1 cellular context compared by ENCODE assay signal in the genomic region with DNA sequence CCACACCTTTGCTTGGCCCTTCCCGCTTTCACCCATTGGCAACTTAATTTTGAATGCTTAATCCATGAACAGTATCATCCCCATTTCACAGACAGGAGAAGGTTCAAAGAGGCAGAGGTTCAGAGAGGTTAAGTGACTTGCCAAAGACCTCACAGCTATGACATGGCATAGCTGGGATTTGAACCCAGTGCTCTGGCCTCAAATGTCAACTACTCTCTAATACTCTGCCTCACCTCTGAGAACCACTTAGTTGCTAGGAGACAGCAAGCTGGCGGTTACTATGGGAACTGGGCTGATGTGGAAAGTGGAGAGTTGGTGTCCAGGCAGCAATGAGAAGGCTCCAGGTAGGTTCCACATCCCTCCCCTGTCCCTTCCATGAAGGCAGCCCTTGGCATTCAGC.
TF ChIP-seq lines count a peak whose summit lies in the region.

No MANE protein-coding gene starts in this region.

TF ChIP-seq in K562, 482 proteins besides CTCF, POLR2A, EP300 and RAD21:
- no peak for TF ChIP-seq ZNF23 (CRISPR knock-in tag; IDR thresholded peaks at IDR 0.05)
- TF ChIP-seq, protein P1, sequence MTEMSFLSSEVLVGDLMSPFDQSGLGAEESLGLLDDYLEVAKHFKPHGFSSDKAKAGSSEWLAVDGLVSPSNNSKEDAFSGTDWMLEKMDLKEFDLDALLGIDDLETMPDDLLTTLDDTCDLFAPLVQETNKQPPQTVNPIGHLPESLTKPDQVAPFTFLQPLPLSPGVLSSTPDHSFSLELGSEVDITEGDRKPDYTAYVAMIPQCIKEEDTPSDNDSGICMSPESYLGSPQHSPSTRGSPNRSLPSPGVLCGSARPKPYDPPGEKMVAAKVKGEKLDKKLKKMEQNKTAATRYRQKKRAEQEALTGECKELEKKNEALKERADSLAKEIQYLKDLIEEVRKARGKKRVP (CRISPR knock-in tag; IDR thresholded peaks at IDR 0.05): no peak
- TF ChIP-seq SRSF7 (optimal IDR thresholded peaks at IDR 0.05; ENCODE audit: low read depth, low read length): no peak
- peak; percentile 59 for TF ChIP-seq RBM25 (IDR thresholded peaks at IDR 0.05; ENCODE audit: low read depth, low read length, severe bottlenecking)
- TF ChIP-seq ZNF311 (CRISPR knock-in tag; IDR thresholded peaks at IDR 0.05): no peak
- TF ChIP-seq HNRNPLL (IDR thresholded peaks at IDR 0.05; ENCODE audit: low read depth, low read length, poor library complexity, severe bottlenecking): no peak
- TF ChIP-seq ZFX (CRISPR knock-in tag; IDR thresholded peaks at IDR 0.05): no peak
- no peak for TF ChIP-seq SMARCE1 (IDR thresholded peaks at IDR 0.05)
- TF ChIP-seq, protein P2, sequence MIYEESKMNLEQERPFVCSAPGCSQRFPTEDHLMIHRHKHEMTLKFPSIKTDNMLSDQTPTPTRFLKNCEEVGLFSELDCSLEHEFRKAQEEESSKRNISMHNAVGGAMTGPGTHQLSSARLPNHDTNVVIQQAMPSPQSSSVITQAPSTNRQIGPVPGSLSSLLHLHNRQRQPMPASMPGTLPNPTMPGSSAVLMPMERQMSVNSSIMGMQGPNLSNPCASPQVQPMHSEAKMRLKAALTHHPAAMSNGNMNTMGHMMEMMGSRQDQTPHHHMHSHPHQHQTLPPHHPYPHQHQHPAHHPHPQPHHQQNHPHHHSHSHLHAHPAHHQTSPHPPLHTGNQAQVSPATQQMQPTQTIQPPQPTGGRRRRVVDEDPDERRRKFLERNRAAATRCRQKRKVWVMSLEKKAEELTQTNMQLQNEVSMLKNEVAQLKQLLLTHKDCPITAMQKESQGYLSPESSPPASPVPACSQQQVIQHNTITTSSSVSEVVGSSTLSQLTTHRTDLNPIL (CRISPR knock-in tag; IDR thresholded peaks at IDR 0.05): no peak
- no peak for TF ChIP-seq BACH1 (tag; IDR thresholded peaks at IDR 0.05)
- TF ChIP-seq, protein P3, sequence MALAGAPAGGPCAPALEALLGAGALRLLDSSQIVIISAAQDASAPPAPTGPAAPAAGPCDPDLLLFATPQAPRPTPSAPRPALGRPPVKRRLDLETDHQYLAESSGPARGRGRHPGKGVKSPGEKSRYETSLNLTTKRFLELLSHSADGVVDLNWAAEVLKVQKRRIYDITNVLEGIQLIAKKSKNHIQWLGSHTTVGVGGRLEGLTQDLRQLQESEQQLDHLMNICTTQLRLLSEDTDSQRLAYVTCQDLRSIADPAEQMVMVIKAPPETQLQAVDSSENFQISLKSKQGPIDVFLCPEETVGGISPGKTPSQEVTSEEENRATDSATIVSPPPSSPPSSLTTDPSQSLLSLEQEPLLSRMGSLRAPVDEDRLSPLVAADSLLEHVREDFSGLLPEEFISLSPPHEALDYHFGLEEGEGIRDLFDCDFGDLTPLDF (CRISPR knock-in tag; IDR thresholded peaks at IDR 0.05): no peak
- no peak for TF ChIP-seq ZNF146 (CRISPR knock-in tag; IDR thresholded peaks at IDR 0.05; ENCODE audit: unreplicated experiment)
- no peak for TF ChIP-seq GATAD2B (IDR thresholded peaks at IDR 0.05; ENCODE audit: borderline replicate concordance)
- peak; percentile 85 for TF ChIP-seq RFX1 (IDR thresholded peaks at IDR 0.05)
- TF ChIP-seq ZC3H11A (IDR thresholded peaks at IDR 0.05; ENCODE audit: low read depth, low read length): no peak
- TF ChIP-seq SIN3A (IDR thresholded peaks at IDR 0.05; ENCODE audit: borderline replicate concordance in 2 of 2, control insufficient read depth in 1 of 2, low read depth in 2 of 2, low read length in 2 of 2): no peak
- no peak for TF ChIP-seq SAFB2 (IDR thresholded peaks at IDR 0.05; ENCODE audit: borderline replicate concordance, low read depth, low read length, severe bottlenecking)
- no peak for TF ChIP-seq MECOM (CRISPR knock-in tag; IDR thresholded peaks at IDR 0.05)
- no peak for TF ChIP-seq NFXL1 (CRISPR knock-in tag; IDR thresholded peaks at IDR 0.05)
- no peak for TF ChIP-seq STAT5A (IDR thresholded peaks at IDR 0.05; ENCODE audit: borderline replicate concordance, low read length)
- TF ChIP-seq MXI1 (IDR thresholded peaks at IDR 0.05; ENCODE audit: low read depth, low read length): 0 out of 2 replicates have a peak, but pooled peaks have one; percentile 30
- no peak for TF ChIP-seq TBP (optimal IDR thresholded peaks at IDR 0.05; ENCODE audit: low read depth, low read length)
- no peak for TF ChIP-seq HDAC6 (IDR thresholded peaks at IDR 0.05; ENCODE audit: low read depth, low read length)
- TF ChIP-seq ZFP30 (CRISPR knock-in tag; IDR thresholded peaks at IDR 0.05; ENCODE audit: borderline replicate concordance): no peak
- no peak for TF ChIP-seq ZNF143 (CRISPR knock-in tag; IDR thresholded peaks at IDR 0.05)
- TF ChIP-seq, protein P4, sequence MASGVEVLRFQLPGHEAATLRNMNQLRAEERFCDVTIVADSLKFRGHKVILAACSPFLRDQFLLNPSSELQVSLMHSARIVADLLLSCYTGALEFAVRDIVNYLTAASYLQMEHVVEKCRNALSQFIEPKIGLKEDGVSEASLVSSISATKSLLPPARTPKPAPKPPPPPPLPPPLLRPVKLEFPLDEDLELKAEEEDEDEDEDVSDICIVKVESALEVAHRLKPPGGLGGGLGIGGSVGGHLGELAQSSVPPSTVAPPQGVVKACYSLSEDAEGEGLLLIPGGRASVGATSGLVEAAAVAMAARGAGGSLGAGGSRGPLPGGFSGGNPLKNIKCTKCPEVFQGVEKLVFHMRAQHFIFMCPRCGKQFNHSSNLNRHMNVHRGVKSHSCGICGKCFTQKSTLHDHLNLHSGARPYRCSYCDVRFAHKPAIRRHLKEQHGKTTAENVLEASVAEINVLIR (CRISPR knock-in tag; IDR thresholded peaks at IDR 0.05): no peak
- TF ChIP-seq MYNN (IDR thresholded peaks at IDR 0.05): peak; percentile 92
- no peak for TF ChIP-seq MYNN (CRISPR knock-in tag; IDR thresholded peaks at IDR 0.05)
- TF ChIP-seq, protein P5, sequence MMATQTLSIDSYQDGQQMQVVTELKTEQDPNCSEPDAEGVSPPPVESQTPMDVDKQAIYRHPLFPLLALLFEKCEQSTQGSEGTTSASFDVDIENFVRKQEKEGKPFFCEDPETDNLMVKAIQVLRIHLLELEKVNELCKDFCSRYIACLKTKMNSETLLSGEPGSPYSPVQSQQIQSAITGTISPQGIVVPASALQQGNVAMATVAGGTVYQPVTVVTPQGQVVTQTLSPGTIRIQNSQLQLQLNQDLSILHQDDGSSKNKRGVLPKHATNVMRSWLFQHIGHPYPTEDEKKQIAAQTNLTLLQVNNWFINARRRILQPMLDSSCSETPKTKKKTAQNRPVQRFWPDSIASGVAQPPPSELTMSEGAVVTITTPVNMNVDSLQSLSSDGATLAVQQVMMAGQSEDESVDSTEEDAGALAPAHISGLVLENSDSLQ (IDR thresholded peaks at IDR 0.05): no peak
- TF ChIP-seq ZBTB7A (IDR thresholded peaks at IDR 0.05; ENCODE audit: borderline replicate concordance, control insufficient read depth, low read depth, low read length): no peak
- no peak for TF ChIP-seq ZNF217 (CRISPR knock-in tag; IDR thresholded peaks at IDR 0.05)
- TF ChIP-seq, protein P6, sequence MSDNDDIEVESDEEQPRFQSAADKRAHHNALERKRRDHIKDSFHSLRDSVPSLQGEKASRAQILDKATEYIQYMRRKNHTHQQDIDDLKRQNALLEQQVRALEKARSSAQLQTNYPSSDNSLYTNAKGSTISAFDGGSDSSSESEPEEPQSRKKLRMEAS (CRISPR knock-in tag; IDR thresholded peaks at IDR 0.05): no peak
- TF ChIP-seq, protein P7, sequence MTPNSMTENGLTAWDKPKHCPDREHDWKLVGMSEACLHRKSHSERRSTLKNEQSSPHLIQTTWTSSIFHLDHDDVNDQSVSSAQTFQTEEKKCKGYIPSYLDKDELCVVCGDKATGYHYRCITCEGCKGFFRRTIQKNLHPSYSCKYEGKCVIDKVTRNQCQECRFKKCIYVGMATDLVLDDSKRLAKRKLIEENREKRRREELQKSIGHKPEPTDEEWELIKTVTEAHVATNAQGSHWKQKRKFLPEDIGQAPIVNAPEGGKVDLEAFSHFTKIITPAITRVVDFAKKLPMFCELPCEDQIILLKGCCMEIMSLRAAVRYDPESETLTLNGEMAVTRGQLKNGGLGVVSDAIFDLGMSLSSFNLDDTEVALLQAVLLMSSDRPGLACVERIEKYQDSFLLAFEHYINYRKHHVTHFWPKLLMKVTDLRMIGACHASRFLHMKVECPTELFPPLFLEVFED (CRISPR knock-in tag; conservative IDR thresholded peaks at IDR 0.05): no peak
